8 cellular contexts compared by ENCODE assay signal in genomic region chr19:39390759-39391592, GRCh38. TPM values are rescaled to one million over a fixed set of nuclear protein-coding genes. Genes with fewer than 3 reads are reported as not detected.
A peak's percentile ranks its signal among the peaks of the same experiment; 100 is the strongest.
DNase-seq lines count a peak whose midpoint lies in the region; ATAC-seq and TF ChIP-seq lines count a peak whose summit lies in the region.

Gene MED29, plus strand, starts transcription at chr19:39391378. Its CDS starts 45 bp downstream, at chr19:39391423.
Gene PAF1, minus strand, starts transcription at chr19:39391106. Its CDS starts 242 bp downstream, at chr19:39390864.

- H3K4me1 ChIP-seq in suprapubic skin = peaks cover 27% of the 10 kb centered on the region

- peaks cover 7% of the 10 kb centered on the region for H3K36me3 Mint-ChIP-seq in activated naive CD4-positive, alpha-beta T cell treated with anti-CD3 and anti-CD28 coated beads, Interleukin-2, amount 50 U/mL, for 24 hours

- no peaks in the 10 kb centered on the region for H3K9me3 Mint-ChIP-seq in activated naive CD4-positive, alpha-beta T cell treated with anti-CD3 and anti-CD28 coated beads, Interleukin-2, amount 50 U/mL, for 24 hours

- ATAC-seq in HG02588 (IDR thresholded peaks at IDR 0.05; ENCODE audit: unreplicated experiment) = peak; percentile 84
- ATAC-seq in SK-N-SH treated with all-trans-retinoic acid at 6 μM for 48 hours = peak; percentile 97

- peak within 1 kb of the TSS; percentile 96 for H3K4me3 Mint-ChIP-seq in activated naive CD4-positive, alpha-beta T cell treated with anti-CD3 and anti-CD28 coated beads, Interleukin-2, amount 50 U/mL, for 24 hours

- H3K9me3 ChIP-seq in suprapubic skin = no peaks in the 10 kb centered on the region

- H3K27me3 Mint-ChIP-seq in activated naive CD4-positive, alpha-beta T cell treated with anti-CD3 and anti-CD28 coated beads, Interleukin-2, amount 50 U/mL, for 24 hours = no peaks in the 10 kb centered on the region

- H3K27me3 ChIP-seq in suprapubic skin = no peaks in the 10 kb centered on the region

- TF ChIP-seq CTCF in suprapubic skin (IDR thresholded peaks at IDR 0.05) = no peak

- DNase-seq in NCI-H1092 (lab: John Stamatoyannopoulos, UW) (peak; percentile 98), globus pallidus (ENCODE audit: low spot score) (peak; percentile 100), nucleus accumbens (lab: John Stamatoyannopoulos, UW) (peak; percentile 67 to 99 (median 97)), suprapubic skin (ENCODE audit: low spot score in 2 of 2) (peak; percentile 99)

- peak within 1 kb of the TSS; percentile 94 for H3K27ac Mint-ChIP-seq in activated naive CD4-positive, alpha-beta T cell treated with anti-CD3 and anti-CD28 coated beads, Interleukin-2, amount 50 U/mL, for 24 hours

- H3K36me3 ChIP-seq in suprapubic skin = peaks cover 54% of the 10 kb centered on the region

- H3K4me3 ChIP-seq in GM08714 (ENCODE audit: low read length) (peak within 1 kb of the TSS; percentile 83), suprapubic skin (peak within 1 kb of the TSS; percentile 77)

- no peak for TF ChIP-seq EP300 in suprapubic skin (IDR thresholded peaks at IDR 0.05)

- WGBS in suprapubic skin = 1% methylated on average over 35 of the region's 68 CpGs

- peaks cover 38% of the 10 kb centered on the region for H3K4me1 Mint-ChIP-seq in activated naive CD4-positive, alpha-beta T cell treated with anti-CD3 and anti-CD28 coated beads, Interleukin-2, amount 50 U/mL, for 24 hours

- H3K27ac ChIP-seq in suprapubic skin = peak within 1 kb of the TSS; percentile 97

- peak; percentile 86 to 95 for TF ChIP-seq POLR2A in suprapubic skin (IDR thresholded peaks at IDR 0.05)

TF ChIP-seq in SK-N-SH treated with all-trans-retinoic acid at 6 μM for 48 hours, 23 proteins besides CTCF, POLR2A, EP300 and RAD21:
- peak; percentile 34; the same call in 1 of the 2 replicates for TF ChIP-seq CSDC2 (CRISPR knock-in tag; IDR thresholded peaks at IDR 0.05)
- TF ChIP-seq ZNF8 (CRISPR knock-in tag; IDR thresholded peaks at IDR 0.05) = 0 out of 2 replicates have a peak, but pooled peaks have one; percentile 18
- TF ChIP-seq POU6F1 (CRISPR knock-in tag; IDR thresholded peaks at IDR 0.05; ENCODE audit: borderline replicate concordance, low read depth) = no peak

RNA-seq across cellular contexts. Expression of gene MED29, which starts in this region (rescaled TPM):
- 10 to 100 TPM; 36.3 to 57.8 (median 48.0) TPM for total RNA-seq in suprapubic skin

RNA-seq across cellular contexts. Expression of gene PAF1, which starts in this region (rescaled TPM):
- total RNA-seq in suprapubic skin = 10 to 100 TPM; 24.8 to 42.4 (median 35.4) TPM

Comparison
In these comparisons a context has a peak if more than half of its experiments do, and no peak if none do; other contexts are left out.
1. Peak in every context shown above with its lines: DNase-seq, ATAC-seq, H3K4me3 ChIP-seq and H3K27ac ChIP-seq.